In genomic region chr17:32335647-32336046, GRCh38 we compare ENCODE assay signal across 1 cellular context.
TF ChIP-seq lines count a peak whose summit lies in the region.

No MANE protein-coding gene starts in this region.

TF ChIP-seq in HepG2, 621 proteins besides CTCF, POLR2A, EP300 and RAD21:
- no peak for TF ChIP-seq KDM3A (CRISPR knock-in tag; IDR thresholded peaks at IDR 0.05; ENCODE audit: low read depth)
- no peak for TF ChIP-seq ZNF576 (CRISPR knock-in tag; IDR thresholded peaks at IDR 0.05)
- TF ChIP-seq, protein P1, sequence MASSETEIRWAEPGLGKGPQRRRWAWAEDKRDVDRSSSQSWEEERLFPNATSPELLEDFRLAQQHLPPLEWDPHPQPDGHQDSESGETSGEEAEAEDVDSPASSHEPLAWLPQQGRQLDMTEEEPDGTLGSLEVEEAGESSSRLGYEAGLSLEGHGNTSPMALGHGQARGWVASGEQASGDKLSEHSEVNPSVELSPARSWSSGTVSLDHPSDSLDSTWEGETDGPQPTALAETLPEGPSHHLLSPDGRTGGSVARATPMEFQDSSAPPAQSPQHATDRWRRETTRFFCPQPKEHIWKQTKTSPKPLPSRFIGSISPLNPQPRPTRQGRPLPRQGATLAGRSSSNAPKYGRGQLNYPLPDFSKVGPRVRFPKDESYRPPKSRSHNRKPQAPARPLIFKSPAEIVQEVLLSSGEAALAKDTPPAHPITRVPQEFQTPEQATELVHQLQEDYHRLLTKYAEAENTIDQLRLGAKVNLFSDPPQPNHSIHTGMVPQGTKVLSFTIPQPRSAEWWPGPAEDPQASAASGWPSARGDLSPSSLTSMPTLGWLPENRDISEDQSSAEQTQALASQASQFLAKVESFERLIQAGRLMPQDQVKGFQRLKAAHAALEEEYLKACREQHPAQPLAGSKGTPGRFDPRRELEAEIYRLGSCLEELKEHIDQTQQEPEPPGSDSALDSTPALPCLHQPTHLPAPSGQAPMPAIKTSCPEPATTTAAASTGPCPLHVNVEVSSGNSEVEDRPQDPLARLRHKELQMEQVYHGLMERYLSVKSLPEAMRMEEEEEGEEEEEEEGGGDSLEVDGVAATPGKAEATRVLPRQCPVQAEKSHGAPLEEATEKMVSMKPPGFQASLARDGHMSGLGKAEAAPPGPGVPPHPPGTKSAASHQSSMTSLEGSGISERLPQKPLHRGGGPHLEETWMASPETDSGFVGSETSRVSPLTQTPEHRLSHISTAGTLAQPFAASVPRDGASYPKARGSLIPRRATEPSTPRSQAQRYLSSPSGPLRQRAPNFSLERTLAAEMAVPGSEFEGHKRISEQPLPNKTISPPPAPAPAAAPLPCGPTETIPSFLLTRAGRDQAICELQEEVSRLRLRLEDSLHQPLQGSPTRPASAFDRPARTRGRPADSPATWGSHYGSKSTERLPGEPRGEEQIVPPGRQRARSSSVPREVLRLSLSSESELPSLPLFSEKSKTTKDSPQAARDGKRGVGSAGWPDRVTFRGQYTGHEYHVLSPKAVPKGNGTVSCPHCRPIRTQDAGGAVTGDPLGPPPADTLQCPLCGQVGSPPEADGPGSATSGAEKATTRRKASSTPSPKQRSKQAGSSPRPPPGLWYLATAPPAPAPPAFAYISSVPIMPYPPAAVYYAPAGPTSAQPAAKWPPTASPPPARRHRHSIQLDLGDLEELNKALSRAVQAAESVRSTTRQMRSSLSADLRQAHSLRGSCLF (CRISPR knock-in tag; IDR thresholded peaks at IDR 0.05; ENCODE audit: borderline replicate concordance) = no peak
- no peak for TF ChIP-seq IRF1 (CRISPR knock-in tag; IDR thresholded peaks at IDR 0.05; ENCODE audit: low read depth)
- no peak for TF ChIP-seq ZNF567 (CRISPR knock-in tag; IDR thresholded peaks at IDR 0.05; ENCODE audit: borderline replicate concordance)
TF ChIP-seq in HepG2: peak in this region for 0.
